In the genomic region with DNA sequence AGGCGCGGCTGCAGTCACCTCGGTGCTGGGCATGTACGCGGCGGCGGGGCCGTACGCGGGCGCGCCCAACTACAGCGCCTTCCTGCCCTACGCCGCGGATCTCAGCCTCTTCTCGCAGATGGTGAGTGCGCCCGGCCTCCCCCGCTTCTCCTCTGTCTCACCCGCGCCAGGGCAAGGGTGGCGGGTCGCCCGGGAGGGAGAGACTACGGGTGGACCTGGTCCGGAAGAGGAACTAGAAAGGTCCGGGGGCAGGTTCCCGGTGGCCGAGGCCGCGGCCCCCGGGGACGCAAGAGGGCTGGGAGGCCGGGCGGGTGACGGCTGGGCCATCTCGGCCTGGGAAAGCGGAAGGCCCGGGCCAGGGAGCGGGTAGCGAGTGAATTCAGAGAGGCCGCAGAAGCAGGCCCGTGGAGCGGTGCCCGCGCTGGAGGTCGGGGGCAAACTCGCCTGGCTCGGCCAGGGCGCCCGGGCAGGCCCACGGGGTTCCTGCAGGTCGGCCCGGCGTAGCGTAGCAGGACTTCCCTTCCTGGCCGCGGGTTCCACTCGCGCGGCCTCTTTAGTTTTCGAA, we compare ENCODE assay signal across 1 cellular context.
TF ChIP-seq lines count a peak whose summit lies in the region.

No MANE protein-coding gene starts in this region.

TF ChIP-seq in WTC11, 78 proteins besides CTCF, POLR2A, EP300 and RAD21 (continued from another document):
- TF ChIP-seq, protein P1, sequence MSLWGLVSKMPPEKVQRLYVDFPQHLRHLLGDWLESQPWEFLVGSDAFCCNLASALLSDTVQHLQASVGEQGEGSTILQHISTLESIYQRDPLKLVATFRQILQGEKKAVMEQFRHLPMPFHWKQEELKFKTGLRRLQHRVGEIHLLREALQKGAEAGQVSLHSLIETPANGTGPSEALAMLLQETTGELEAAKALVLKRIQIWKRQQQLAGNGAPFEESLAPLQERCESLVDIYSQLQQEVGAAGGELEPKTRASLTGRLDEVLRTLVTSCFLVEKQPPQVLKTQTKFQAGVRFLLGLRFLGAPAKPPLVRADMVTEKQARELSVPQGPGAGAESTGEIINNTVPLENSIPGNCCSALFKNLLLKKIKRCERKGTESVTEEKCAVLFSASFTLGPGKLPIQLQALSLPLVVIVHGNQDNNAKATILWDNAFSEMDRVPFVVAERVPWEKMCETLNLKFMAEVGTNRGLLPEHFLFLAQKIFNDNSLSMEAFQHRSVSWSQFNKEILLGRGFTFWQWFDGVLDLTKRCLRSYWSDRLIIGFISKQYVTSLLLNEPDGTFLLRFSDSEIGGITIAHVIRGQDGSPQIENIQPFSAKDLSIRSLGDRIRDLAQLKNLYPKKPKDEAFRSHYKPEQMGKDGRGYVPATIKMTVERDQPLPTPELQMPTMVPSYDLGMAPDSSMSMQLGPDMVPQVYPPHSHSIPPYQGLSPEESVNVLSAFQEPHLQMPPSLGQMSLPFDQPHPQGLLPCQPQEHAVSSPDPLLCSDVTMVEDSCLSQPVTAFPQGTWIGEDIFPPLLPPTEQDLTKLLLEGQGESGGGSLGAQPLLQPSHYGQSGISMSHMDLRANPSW (CRISPR knock-in tag; conservative IDR thresholded peaks at IDR 0.05; ENCODE audit: low read depth) = no peak
- TF ChIP-seq, protein P2, sequence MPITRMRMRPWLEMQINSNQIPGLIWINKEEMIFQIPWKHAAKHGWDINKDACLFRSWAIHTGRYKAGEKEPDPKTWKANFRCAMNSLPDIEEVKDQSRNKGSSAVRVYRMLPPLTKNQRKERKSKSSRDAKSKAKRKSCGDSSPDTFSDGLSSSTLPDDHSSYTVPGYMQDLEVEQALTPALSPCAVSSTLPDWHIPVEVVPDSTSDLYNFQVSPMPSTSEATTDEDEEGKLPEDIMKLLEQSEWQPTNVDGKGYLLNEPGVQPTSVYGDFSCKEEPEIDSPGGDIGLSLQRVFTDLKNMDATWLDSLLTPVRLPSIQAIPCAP (CRISPR knock-in tag; IDR thresholded peaks at IDR 0.05) = no peak
- TF ChIP-seq JAZF1 (CRISPR knock-in tag; IDR thresholded peaks at IDR 0.05) = no peak
- TF ChIP-seq ELF4 (CRISPR knock-in tag; IDR thresholded peaks at IDR 0.05; ENCODE audit: low read depth) = no peak
- TF ChIP-seq NFE2L1 (CRISPR knock-in tag; IDR thresholded peaks at IDR 0.05) = no peak
TF ChIP-seq in WTC11: peak in this region for 0.
